ENCODE assay signal across 1 cellular context in genomic region chr17:10069301-10069700, GRCh38.
TF ChIP-seq lines count a peak whose summit lies in the region.

No MANE protein-coding gene starts in this region.

TF ChIP-seq in SK-N-SH, 30 proteins besides CTCF, POLR2A, EP300 and RAD21 (continued from another document):
- TF ChIP-seq FOXM1 (IDR thresholded peaks at IDR 0.05; ENCODE audit: low read depth), result no peak
- TF ChIP-seq CHD2 (IDR thresholded peaks at IDR 0.05; ENCODE audit: low read length, partially characterized antibody), result no peak
